ENCODE assay signal across 1 cellular context in the genomic region with DNA sequence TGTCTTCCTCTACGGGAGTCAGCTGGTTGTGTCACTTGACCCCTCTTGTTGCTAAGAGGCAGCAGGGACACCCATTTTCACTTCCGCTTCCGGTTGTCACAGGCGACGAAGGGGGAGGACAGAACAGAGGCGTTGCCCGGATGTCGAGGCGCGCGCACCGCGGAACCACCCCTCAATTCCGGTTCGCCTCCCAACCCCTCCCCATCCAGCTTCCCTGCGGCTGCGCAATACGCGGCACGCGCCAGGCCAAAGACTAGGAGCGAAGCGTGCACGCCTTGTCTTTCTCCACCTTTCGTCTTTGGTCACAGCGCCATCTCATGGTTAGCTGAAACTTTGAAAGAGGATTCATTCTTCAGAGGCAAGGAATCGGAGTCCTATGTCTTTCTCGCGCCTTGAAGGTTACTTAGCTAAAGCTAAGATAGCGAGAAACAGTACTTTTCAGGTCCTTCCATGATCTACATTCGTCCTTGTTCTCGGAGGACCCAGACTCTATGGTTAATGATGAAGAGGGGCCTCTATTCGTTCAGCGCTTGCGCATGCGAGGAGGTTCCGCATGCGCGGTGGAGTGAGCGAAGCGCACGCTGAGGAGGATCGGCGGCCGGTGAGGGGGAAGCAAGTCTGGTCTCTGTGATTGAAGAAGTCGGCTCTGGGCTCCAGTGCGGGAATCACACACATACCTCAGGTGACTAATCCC.
TF ChIP-seq lines count a peak whose summit lies in the region.

A gene (minus strand): TSS at position 30 of the 694 bp plus-strand sequence. CDS start 106 bp downstream, outside the sequence.
A gene (plus strand): TSS at position 554 of the 694 bp plus-strand sequence. CDS start 4,440 bp downstream, outside the sequence.

TF ChIP-seq in H1, 55 proteins besides CTCF, POLR2A, EP300 and RAD21:
- TF ChIP-seq CEBPB (IDR thresholded peaks at IDR 0.05; ENCODE audit: low read depth, low read length) (no peak), SIRT6 (IDR thresholded peaks at IDR 0.05; ENCODE audit: low read length) (no peak), FOSL1 (IDR thresholded peaks at IDR 0.05; ENCODE audit: insufficient read depth, low read depth, low read length) (peak; percentile 75; the same call in 1 of the 2 replicates), KDM1A (IDR thresholded peaks at IDR 0.05; ENCODE audit: borderline replicate concordance, low read length) (no peak), SUZ12 (IDR thresholded peaks at IDR 0.05; ENCODE audit: low read length) (no peak), MAFK (IDR thresholded peaks at IDR 0.05; ENCODE audit: low read depth, low read length) (no peak), KDM4A (IDR thresholded peaks at IDR 0.05; ENCODE audit: low read depth, low read length, severe bottlenecking) (peak; percentile 62), HDAC6 (IDR thresholded peaks at IDR 0.05; ENCODE audit: low read depth, low read length) (no peak), SP4 (IDR thresholded peaks at IDR 0.05; ENCODE audit: low read length) (peak; percentile 83; the same call in 1 of the 2 replicates), CREB1 (IDR thresholded peaks at IDR 0.05) (peak; percentile 65; the same call in 1 of the 2 replicates), EZH2 (IDR thresholded peaks at IDR 0.05; ENCODE audit: low read depth, low read length, severe bottlenecking) (no peak), SIX5 (IDR thresholded peaks at IDR 0.05; ENCODE audit: low read depth, low read length) (no peak), TAF7 (optimal IDR thresholded peaks at IDR 0.05; ENCODE audit: borderline replicate concordance, low read depth, low read length) (peak; percentile 3), NRF1 (IDR thresholded peaks at IDR 0.05; ENCODE audit: low read depth, low read length) (peak; percentile 83), NANOG (IDR thresholded peaks at IDR 0.05; ENCODE audit: insufficient read depth, low read depth, low read length, poor library complexity, severe bottlenecking) (no peak), YY1 (IDR thresholded peaks at IDR 0.05; ENCODE audit: low read depth, low read length) (peak; percentile 2; the same call in 1 of the 2 replicates), TBP (IDR thresholded peaks at IDR 0.05; ENCODE audit: low read depth, low read length) (peak; percentile 82), KDM5A (IDR thresholded peaks at IDR 0.05; ENCODE audit: low read length) (peak; percentile 84; the same call in 1 of the 2 replicates), POU5F1 (IDR thresholded peaks at IDR 0.05; ENCODE audit: low read depth, low read length) (no peak), HDAC2 (IDR thresholded peaks at IDR 0.05; ENCODE audit: borderline replicate concordance in 1 of 2, low read depth in 2 of 2, low read length in 2 of 2) (peak in 1 of 2 experiments; percentile 87; a peak in 1 of 4 replicates), CHD1 (IDR thresholded peaks at IDR 0.05; ENCODE audit: low read depth, low read length) (no peak), SP1 (IDR thresholded peaks at IDR 0.05; ENCODE audit: low read depth, low read length) (peak; percentile 53; the same call in 1 of the 2 replicates), RFX5 (IDR thresholded peaks at IDR 0.05; ENCODE audit: borderline replicate concordance, low read depth, low read length) (no peak), ASH2L (IDR thresholded peaks at IDR 0.05; ENCODE audit: low read length) (no peak), GABPA (IDR thresholded peaks at IDR 0.05; ENCODE audit: borderline replicate concordance, insufficient read depth, low read length) (peak; percentile 95), SRF (IDR thresholded peaks at IDR 0.05; ENCODE audit: low read depth, low read length) (no peak), SIN3A (conservative IDR thresholded peaks at IDR 0.05 in 1 of 2, IDR thresholded peaks at IDR 0.05 in 1 of 2; ENCODE audit: low read depth in 1 of 2, low read length in 2 of 2) (peak; percentile 99), RBBP5 (IDR thresholded peaks at IDR 0.05; ENCODE audit: borderline replicate concordance, low read depth, low read length) (peak; percentile 22; the same call in 1 of the 2 replicates), SP2 (IDR thresholded peaks at IDR 0.05; ENCODE audit: low read length) (peak; percentile 99), CTBP2 (IDR thresholded peaks at IDR 0.05; ENCODE audit: borderline replicate concordance, insufficient read depth, insufficient read length, low read length) (no peak), JUND (IDR thresholded peaks at IDR 0.05; ENCODE audit: low read length) (no peak), TCF12 (IDR thresholded peaks at IDR 0.05; ENCODE audit: low read depth, low read length) (no peak), ZNF274 (IDR thresholded peaks at IDR 0.05; ENCODE audit: borderline replicate concordance, extremely low read depth, low read length) (no peak), BCL11A (IDR thresholded peaks at IDR 0.05; ENCODE audit: low read depth in 2 of 2, low read length in 2 of 2) (no peak), CBX5 (IDR thresholded peaks at IDR 0.05; ENCODE audit: low read depth, low read length) (no peak), PHF8 (conservative IDR thresholded peaks at IDR 0.05; ENCODE audit: low read depth, low read length) (peak; percentile 90), SAP30 (IDR thresholded peaks at IDR 0.05; ENCODE audit: insufficient read depth, insufficient replicate concordance, low read length) (peak; percentile 92), TAF1 (IDR thresholded peaks at IDR 0.05; ENCODE audit: low read depth, low read length) (peak; percentile 90), POLR2AphosphoS5 (IDR thresholded peaks at IDR 0.05; ENCODE audit: low read depth, low read length) (peak; percentile 87), BACH1 (IDR thresholded peaks at IDR 0.05; ENCODE audit: low read length) (no peak), TEAD4 (IDR thresholded peaks at IDR 0.05; ENCODE audit: low read depth, low read length) (no peak), BRCA1 (IDR thresholded peaks at IDR 0.05; ENCODE audit: low read depth, low read length) (no peak), JUN (IDR thresholded peaks at IDR 0.05; ENCODE audit: low read depth, low read length) (no peak), GTF2F1 (IDR thresholded peaks at IDR 0.05; ENCODE audit: borderline replicate concordance, low read depth, low read length) (no peak), CHD2 (IDR thresholded peaks at IDR 0.05; ENCODE audit: low read length) (no peak), EGR1 (IDR thresholded peaks at IDR 0.05; ENCODE audit: borderline replicate concordance, low read depth, low read length) (no peak; the same call in none of the 2 replicates), RXRA (IDR thresholded peaks at IDR 0.05; ENCODE audit: insufficient read depth, low read depth, low read length) (no peak), RNF2 (IDR thresholded peaks at IDR 0.05; ENCODE audit: borderline replicate concordance, low read depth, low read length, missing control alignments, poor library complexity, severe bottlenecking) (no peak), CBX8 (IDR thresholded peaks at IDR 0.05; ENCODE audit: borderline replicate concordance, low read depth, low read length) (no peak)
- TF ChIP-seq, protein P1, sequence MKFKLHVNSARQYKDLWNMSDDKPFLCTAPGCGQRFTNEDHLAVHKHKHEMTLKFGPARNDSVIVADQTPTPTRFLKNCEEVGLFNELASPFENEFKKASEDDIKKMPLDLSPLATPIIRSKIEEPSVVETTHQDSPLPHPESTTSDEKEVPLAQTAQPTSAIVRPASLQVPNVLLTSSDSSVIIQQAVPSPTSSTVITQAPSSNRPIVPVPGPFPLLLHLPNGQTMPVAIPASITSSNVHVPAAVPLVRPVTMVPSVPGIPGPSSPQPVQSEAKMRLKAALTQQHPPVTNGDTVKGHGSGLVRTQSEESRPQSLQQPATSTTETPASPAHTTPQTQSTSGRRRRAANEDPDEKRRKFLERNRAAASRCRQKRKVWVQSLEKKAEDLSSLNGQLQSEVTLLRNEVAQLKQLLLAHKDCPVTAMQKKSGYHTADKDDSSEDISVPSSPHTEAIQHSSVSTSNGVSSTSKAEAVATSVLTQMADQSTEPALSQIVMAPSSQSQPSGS (IDR thresholded peaks at IDR 0.05; ENCODE audit: low read length): peak; percentile 68; the same call in 1 of the 2 replicates
- TF ChIP-seq, protein P2, sequence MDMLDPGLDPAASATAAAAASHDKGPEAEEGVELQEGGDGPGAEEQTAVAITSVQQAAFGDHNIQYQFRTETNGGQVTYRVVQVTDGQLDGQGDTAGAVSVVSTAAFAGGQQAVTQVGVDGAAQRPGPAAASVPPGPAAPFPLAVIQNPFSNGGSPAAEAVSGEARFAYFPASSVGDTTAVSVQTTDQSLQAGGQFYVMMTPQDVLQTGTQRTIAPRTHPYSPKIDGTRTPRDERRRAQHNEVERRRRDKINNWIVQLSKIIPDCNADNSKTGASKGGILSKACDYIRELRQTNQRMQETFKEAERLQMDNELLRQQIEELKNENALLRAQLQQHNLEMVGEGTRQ (IDR thresholded peaks at IDR 0.05; ENCODE audit: low read length): peak; percentile 78
- TF ChIP-seq, protein P3, sequence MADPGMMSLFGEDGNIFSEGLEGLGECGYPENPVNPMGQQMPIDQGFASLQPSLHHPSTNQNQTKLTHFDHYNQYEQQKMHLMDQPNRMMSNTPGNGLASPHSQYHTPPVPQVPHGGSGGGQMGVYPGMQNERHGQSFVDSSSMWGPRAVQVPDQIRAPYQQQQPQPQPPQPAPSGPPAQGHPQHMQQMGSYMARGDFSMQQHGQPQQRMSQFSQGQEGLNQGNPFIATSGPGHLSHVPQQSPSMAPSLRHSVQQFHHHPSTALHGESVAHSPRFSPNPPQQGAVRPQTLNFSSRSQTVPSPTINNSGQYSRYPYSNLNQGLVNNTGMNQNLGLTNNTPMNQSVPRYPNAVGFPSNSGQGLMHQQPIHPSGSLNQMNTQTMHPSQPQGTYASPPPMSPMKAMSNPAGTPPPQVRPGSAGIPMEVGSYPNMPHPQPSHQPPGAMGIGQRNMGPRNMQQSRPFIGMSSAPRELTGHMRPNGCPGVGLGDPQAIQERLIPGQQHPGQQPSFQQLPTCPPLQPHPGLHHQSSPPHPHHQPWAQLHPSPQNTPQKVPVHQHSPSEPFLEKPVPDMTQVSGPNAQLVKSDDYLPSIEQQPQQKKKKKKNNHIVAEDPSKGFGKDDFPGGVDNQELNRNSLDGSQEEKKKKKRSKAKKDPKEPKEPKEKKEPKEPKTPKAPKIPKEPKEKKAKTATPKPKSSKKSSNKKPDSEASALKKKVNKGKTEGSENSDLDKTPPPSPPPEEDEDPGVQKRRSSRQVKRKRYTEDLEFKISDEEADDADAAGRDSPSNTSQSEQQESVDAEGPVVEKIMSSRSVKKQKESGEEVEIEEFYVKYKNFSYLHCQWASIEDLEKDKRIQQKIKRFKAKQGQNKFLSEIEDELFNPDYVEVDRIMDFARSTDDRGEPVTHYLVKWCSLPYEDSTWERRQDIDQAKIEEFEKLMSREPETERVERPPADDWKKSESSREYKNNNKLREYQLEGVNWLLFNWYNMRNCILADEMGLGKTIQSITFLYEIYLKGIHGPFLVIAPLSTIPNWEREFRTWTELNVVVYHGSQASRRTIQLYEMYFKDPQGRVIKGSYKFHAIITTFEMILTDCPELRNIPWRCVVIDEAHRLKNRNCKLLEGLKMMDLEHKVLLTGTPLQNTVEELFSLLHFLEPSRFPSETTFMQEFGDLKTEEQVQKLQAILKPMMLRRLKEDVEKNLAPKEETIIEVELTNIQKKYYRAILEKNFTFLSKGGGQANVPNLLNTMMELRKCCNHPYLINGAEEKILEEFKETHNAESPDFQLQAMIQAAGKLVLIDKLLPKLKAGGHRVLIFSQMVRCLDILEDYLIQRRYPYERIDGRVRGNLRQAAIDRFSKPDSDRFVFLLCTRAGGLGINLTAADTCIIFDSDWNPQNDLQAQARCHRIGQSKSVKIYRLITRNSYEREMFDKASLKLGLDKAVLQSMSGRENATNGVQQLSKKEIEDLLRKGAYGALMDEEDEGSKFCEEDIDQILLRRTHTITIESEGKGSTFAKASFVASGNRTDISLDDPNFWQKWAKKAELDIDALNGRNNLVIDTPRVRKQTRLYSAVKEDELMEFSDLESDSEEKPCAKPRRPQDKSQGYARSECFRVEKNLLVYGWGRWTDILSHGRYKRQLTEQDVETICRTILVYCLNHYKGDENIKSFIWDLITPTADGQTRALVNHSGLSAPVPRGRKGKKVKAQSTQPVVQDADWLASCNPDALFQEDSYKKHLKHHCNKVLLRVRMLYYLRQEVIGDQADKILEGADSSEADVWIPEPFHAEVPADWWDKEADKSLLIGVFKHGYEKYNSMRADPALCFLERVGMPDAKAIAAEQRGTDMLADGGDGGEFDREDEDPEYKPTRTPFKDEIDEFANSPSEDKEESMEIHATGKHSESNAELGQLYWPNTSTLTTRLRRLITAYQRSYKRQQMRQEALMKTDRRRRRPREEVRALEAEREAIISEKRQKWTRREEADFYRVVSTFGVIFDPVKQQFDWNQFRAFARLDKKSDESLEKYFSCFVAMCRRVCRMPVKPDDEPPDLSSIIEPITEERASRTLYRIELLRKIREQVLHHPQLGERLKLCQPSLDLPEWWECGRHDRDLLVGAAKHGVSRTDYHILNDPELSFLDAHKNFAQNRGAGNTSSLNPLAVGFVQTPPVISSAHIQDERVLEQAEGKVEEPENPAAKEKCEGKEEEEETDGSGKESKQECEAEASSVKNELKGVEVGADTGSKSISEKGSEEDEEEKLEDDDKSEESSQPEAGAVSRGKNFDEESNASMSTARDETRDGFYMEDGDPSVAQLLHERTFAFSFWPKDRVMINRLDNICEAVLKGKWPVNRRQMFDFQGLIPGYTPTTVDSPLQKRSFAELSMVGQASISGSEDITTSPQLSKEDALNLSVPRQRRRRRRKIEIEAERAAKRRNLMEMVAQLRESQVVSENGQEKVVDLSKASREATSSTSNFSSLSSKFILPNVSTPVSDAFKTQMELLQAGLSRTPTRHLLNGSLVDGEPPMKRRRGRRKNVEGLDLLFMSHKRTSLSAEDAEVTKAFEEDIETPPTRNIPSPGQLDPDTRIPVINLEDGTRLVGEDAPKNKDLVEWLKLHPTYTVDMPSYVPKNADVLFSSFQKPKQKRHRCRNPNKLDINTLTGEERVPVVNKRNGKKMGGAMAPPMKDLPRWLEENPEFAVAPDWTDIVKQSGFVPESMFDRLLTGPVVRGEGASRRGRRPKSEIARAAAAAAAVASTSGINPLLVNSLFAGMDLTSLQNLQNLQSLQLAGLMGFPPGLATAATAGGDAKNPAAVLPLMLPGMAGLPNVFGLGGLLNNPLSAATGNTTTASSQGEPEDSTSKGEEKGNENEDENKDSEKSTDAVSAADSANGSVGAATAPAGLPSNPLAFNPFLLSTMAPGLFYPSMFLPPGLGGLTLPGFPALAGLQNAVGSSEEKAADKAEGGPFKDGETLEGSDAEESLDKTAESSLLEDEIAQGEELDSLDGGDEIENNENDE (IDR thresholded peaks at IDR 0.05; ENCODE audit: insufficient replicate concordance, low read length): no peak
- TF ChIP-seq, protein P4, sequence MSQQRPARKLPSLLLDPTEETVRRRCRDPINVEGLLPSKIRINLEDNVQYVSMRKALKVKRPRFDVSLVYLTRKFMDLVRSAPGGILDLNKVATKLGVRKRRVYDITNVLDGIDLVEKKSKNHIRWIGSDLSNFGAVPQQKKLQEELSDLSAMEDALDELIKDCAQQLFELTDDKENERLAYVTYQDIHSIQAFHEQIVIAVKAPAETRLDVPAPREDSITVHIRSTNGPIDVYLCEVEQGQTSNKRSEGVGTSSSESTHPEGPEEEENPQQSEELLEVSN (IDR thresholded peaks at IDR 0.05): peak; percentile 61
- TF ChIP-seq, protein P5, sequence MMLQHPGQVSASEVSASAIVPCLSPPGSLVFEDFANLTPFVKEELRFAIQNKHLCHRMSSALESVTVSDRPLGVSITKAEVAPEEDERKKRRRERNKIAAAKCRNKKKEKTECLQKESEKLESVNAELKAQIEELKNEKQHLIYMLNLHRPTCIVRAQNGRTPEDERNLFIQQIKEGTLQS (IDR thresholded peaks at IDR 0.05; ENCODE audit: insufficient read depth, low read depth, low read length): peak; percentile 46; the same call in 1 of the 2 replicates
- TF ChIP-seq, protein P6, sequence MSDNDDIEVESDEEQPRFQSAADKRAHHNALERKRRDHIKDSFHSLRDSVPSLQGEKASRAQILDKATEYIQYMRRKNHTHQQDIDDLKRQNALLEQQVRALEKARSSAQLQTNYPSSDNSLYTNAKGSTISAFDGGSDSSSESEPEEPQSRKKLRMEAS (IDR thresholded peaks at IDR 0.05): peak; percentile 92
